ENCODE assay signal across 10 cellular contexts in genomic region chr15:60584355-60585023, GRCh38.
DNase-seq lines count a peak whose midpoint lies in the region; ATAC-seq and TF ChIP-seq lines count a peak whose summit lies in the region.
"Had no signal": no experiment of that assay in that cellular context is flagged by ENCODE, and none has a peak within 500 bp of the region (broad histone marks: within the 10 kb centered on the region; RNA-seq: fewer than 3 reads in every experiment).

No MANE protein-coding gene starts in this region.

- peaks cover 79 to 99% (median 90%) of the 10 kb centered on the region in 4 donors for H3K4me1 Mint-ChIP-seq in CD4-positive, alpha-beta memory T cell

- ATAC-seq in GM19351 (IDR thresholded peaks at IDR 0.05; ENCODE audit: unreplicated experiment) (peak; percentile 51), foreskin keratinocyte (peak; percentile 58)
- ATAC-seq: pancreas had no signal

- H3K36me3 ChIP-seq in CD4-positive, alpha-beta memory T cell (ENCODE audit: insufficient read depth, low read length) = no peaks in the 10 kb centered on the region
- H3K36me3 ChIP-seq in OCI-LY3 (replicated peaks; ENCODE audit: low read depth, low read length) = no peaks in the 10 kb centered on the region
- H3K36me3 ChIP-seq: pancreas had no signal

- peak overlapping the region; percentile 7 to 27 for H3K4me3 ChIP-seq in CD4-positive, alpha-beta memory T cell (ENCODE audit: low read length in 2 of 2)
- no peak overlapping the region for H3K4me3 ChIP-seq in OCI-LY3 (ENCODE audit: low read length)
- H3K4me3 ChIP-seq: pancreas, SJCRH30 had no signal

- CTCF ChIA-PET in CD4-positive, alpha-beta memory T cell (lab: Charles Lee; ENCODE audit: partially characterized antibody) = interaction anchor here (0.6 to 8.3 kb wide), 23 partner anchors 13 to 348 kb away, joined by 3 to 87 read pairs (median 7); no protein-coding TSS in a partner anchor

- peak overlapping the region; percentile 34 for H3K4me2 ChIP-seq in OCI-LY3 (ENCODE audit: low read length)

- no peaks in the 10 kb centered on the region for H3K9me3 ChIP-seq in CD4-positive, alpha-beta memory T cell (ENCODE audit: control insufficient read depth in 1 of 2, low read length in 2 of 2)
- no peaks in the 10 kb centered on the region for H3K9me3 ChIP-seq in OCI-LY3 (ENCODE audit: insufficient read depth, low read length)
- H3K9me3 ChIP-seq: pancreas, SJCRH30 had no signal

- POLR2A ChIA-PET in CD4-positive, alpha-beta memory T cell (lab: Charles Lee; ENCODE audit: partially characterized antibody) = interaction anchor here (0.7 to 28.8 kb wide), 26 partner anchors 2 to 1579 kb away, joined by 3 to 628 read pairs (median 7); partner anchors contain the start of gene ICE2

- peak overlapping the region; percentile 92 to 98 (median 97) for H3K27ac Mint-ChIP-seq in CD4-positive, alpha-beta memory T cell

- no peaks in the 10 kb centered on the region for H3K27me3 ChIP-seq in CD4-positive, alpha-beta memory T cell (ENCODE audit: insufficient read depth, low read length)
- H3K27me3 ChIP-seq in OCI-LY3 (ENCODE audit: low read depth, low read length) = peaks cover 51% of the 10 kb centered on the region
- no peaks in the 10 kb centered on the region for H3K27me3 ChIP-seq in foreskin keratinocyte
- H3K27me3 ChIP-seq: pancreas, SJCRH30 had no signal

- no peaks in the 10 kb centered on the region for H3K27me3 Mint-ChIP-seq in CD4-positive, alpha-beta memory T cell

- H3K9me3 Mint-ChIP-seq in CD4-positive, alpha-beta memory T cell = no peaks in the 10 kb centered on the region

- H3K4me3 Mint-ChIP-seq in CD4-positive, alpha-beta memory T cell = peak overlapping the region; percentile 71 to 89 (median 76)

- no peak overlapping the region for H3K9ac ChIP-seq in OCI-LY3 (ENCODE audit: low read length)

- H3K4me1 ChIP-seq in CD4-positive, alpha-beta memory T cell (ENCODE audit: insufficient read depth, low read length) = peaks cover 99% of the 10 kb centered on the region
- H3K4me1 ChIP-seq in OCI-LY3 (ENCODE audit: low read length) (peaks cover 58% of the 10 kb centered on the region), foreskin keratinocyte (peaks cover 28% of the 10 kb centered on the region)

- peaks cover 20% of the 10 kb centered on the region for H4K20me1 ChIP-seq in OCI-LY3 (ENCODE audit: insufficient read depth, low read length)

- H3K79me2 ChIP-seq in OCI-LY3 (ENCODE audit: low read length) = no peaks in the 10 kb centered on the region; the same call in 1 of the 2 replicates

- peak overlapping the region; percentile 92 for H3K27ac ChIP-seq in CD4-positive, alpha-beta memory T cell (ENCODE audit: low read depth, low read length)
- H3K27ac ChIP-seq in OCI-LY3 (ENCODE audit: low read length) (no peak overlapping the region), foreskin keratinocyte (no peak overlapping the region)
- H3K27ac ChIP-seq: SJCRH30 had no signal

- no peak overlapping the region for H2AFZ ChIP-seq in OCI-LY3 (ENCODE audit: low read depth, low read length)

- TF ChIP-seq CTCF in OCI-LY3 (IDR thresholded peaks at IDR 0.05; ENCODE audit: low read depth, low read length) (no peak), foreskin keratinocyte (conservative IDR thresholded peaks at IDR 0.05) (no peak)

- intact Hi-C loops in CD4-positive, alpha-beta memory T cell (cut with micrococcal nuclease) = loop anchor here (1.0 to 10.0 kb wide), 8 partner anchors 62 to 348 kb away; partner anchors contain the start of gene ANXA2

- H3K36me3 Mint-ChIP-seq in CD4-positive, alpha-beta memory T cell = peaks cover under 1 to 60% of the 10 kb centered on the region in 2 donors

- peak; percentile 62 to 76 (median 68) for DNase-seq in CD4-positive, alpha-beta memory T cell
- peak in 1 of 2 donors; percentile 44 for DNase-seq in foreskin keratinocyte
- DNase-seq in Ammon's horn (ENCODE audit: low spot score) = no peak
- DNase-seq in Kasumi-1 (lab: John Stamatoyannopoulos, UW) = no peak
- no peak for DNase-seq in NCI-H1105 (lab: John Stamatoyannopoulos, UW)
- no peak for DNase-seq in NK-92 treated with Interleukin-12 subunit alpha and Interleukin-12 subunit beta, amount 100 ng/mL, for 24 hours (lab: John Stamatoyannopoulos, UW)
- DNase-seq: pancreas, SJCRH30 had no signal

Comparison
In these comparisons a context has a peak if more than half of its experiments do, and no peak if none do; other contexts are left out.
1. DNase-seq: peak in CD4-positive, alpha-beta memory T cell (5 of 5); none in Ammon's horn (single experiment), Kasumi-1 (0 of 2), NCI-H1105 (single experiment) and NK-92 treated with Interleukin-12 subunit alpha and Interleukin-12 subunit beta, amount 100 ng/mL, for 24 hours (single experiment).